Comparison of ENCODE assay signal across 1 cellular context in genomic region chrX:30190426-30190825, GRCh38.
TF ChIP-seq lines count a peak whose summit lies in the region.

No MANE protein-coding gene starts in this region.

TF ChIP-seq in HepG2, 621 proteins besides CTCF, POLR2A, EP300 and RAD21:
- no peak for TF ChIP-seq ZNF546 (CRISPR knock-in tag; conservative IDR thresholded peaks at IDR 0.05)
- peak; percentile 10; the same call in 1 of the 2 replicates for TF ChIP-seq CEBPB (IDR thresholded peaks at IDR 0.05; ENCODE audit: borderline replicate concordance, low read depth, low read length)
- no peak for TF ChIP-seq SUZ12 (IDR thresholded peaks at IDR 0.05; ENCODE audit: low read depth, low read length)
